11 cellular contexts compared by ENCODE assay signal in the genomic region with DNA sequence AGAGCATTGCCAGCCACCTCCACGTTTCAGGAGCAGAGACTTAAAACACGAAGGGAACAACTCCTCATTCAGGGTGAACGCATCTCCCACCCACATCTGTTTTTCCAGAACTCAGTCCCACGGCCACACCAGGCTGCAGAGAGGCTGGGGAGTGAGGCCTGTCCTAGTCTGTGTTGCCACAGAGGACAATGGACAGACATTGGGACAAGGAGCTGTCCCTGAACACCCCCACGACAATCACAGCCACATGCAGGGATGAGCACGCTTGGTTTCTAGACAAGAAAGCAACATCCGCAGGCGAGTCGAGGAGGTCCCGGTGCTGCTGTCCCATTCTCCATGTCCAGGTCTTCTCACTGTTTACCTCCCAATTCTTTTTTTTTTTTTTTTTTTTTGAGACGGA.
DNase-seq lines count a peak whose midpoint lies in the region; ATAC-seq lines count a peak whose summit lies in the region.
"Had no signal": no experiment of that assay in that cellular context is flagged by ENCODE, and none has a peak within 500 bp of the region (broad histone marks: within the 10 kb centered on the region; RNA-seq: fewer than 3 reads in every experiment).

No MANE protein-coding gene starts in this region.

- no peak overlapping the region for H3K27ac Mint-ChIP-seq in activated T-cell treated with anti-CD3 and anti-CD28 coated beads, Interleukin-2, amount 50 U/mL, for 24 hours
- peak overlapping the region; percentile 21 for H3K27ac Mint-ChIP-seq in activated T-helper 17 cell treated with anti-CD3 and anti-CD28 coated beads, Interleukin-2, amount 50 U/mL, for 72 hours

- peaks cover 75% of the 10 kb centered on the region for H3K36me3 Mint-ChIP-seq in activated T-cell treated with anti-CD3 and anti-CD28 coated beads, Interleukin-2, amount 50 U/mL, for 24 hours (ENCODE audit: low read depth)
- peaks cover 34% of the 10 kb centered on the region for H3K36me3 Mint-ChIP-seq in activated T-helper 17 cell treated with anti-CD3 and anti-CD28 coated beads, Interleukin-2, amount 50 U/mL, for 72 hours (ENCODE audit: low read depth)

- H3K4me1 Mint-ChIP-seq in activated T-cell treated with anti-CD3 and anti-CD28 coated beads, Interleukin-2, amount 50 U/mL, for 24 hours (ENCODE audit: low read depth): peaks cover 14% of the 10 kb centered on the region
- peaks cover 9% of the 10 kb centered on the region for H3K4me1 Mint-ChIP-seq in activated T-helper 17 cell treated with anti-CD3 and anti-CD28 coated beads, Interleukin-2, amount 50 U/mL, for 72 hours

- peak; percentile 7 for DNase-seq in activated T-cell treated with anti-CD3 and anti-CD28 coated beads, Interleukin-2, amount 50 U/mL, for 24 hours
- DNase-seq in activated T-cell treated with anti-CD3 and anti-CD28 coated beads, Interleukin-2, amount 50 U/mL, for 48 hours: no peak
- peak; percentile 30 for DNase-seq in left lobe of liver (ENCODE audit: low spot score)
- peak; percentile 10 for DNase-seq in ureter (ENCODE audit: low spot score)
- DNase-seq in EL: no peak
- DNase-seq: ACHN; CD4-positive, CD25-positive, alpha-beta regulatory T cell; DMS53 had no signal

- H3K4me3 Mint-ChIP-seq in activated T-cell treated with anti-CD3 and anti-CD28 coated beads, Interleukin-2, amount 50 U/mL, for 24 hours: no peak overlapping the region
- no peak overlapping the region for H3K4me3 Mint-ChIP-seq in activated T-helper 17 cell treated with anti-CD3 and anti-CD28 coated beads, Interleukin-2, amount 50 U/mL, for 72 hours
- H3K4me3 Mint-ChIP-seq: CD4-positive, CD25-positive, alpha-beta regulatory T cell had no signal

- H3K27me3 Mint-ChIP-seq in activated T-cell treated with anti-CD3 and anti-CD28 coated beads, Interleukin-2, amount 50 U/mL, for 24 hours: no peaks in the 10 kb centered on the region
- H3K27me3 Mint-ChIP-seq in activated T-helper 17 cell treated with anti-CD3 and anti-CD28 coated beads, Interleukin-2, amount 50 U/mL, for 72 hours: no peaks in the 10 kb centered on the region
- H3K27me3 Mint-ChIP-seq: CD4-positive, CD25-positive, alpha-beta regulatory T cell had no signal

- no peaks in the 10 kb centered on the region for H3K9me3 Mint-ChIP-seq in activated T-cell treated with anti-CD3 and anti-CD28 coated beads, Interleukin-2, amount 50 U/mL, for 24 hours
- no peaks in the 10 kb centered on the region for H3K9me3 Mint-ChIP-seq in activated T-helper 17 cell treated with anti-CD3 and anti-CD28 coated beads, Interleukin-2, amount 50 U/mL, for 72 hours
- H3K9me3 Mint-ChIP-seq: CD4-positive, CD25-positive, alpha-beta regulatory T cell had no signal

- no peak for ATAC-seq in activated T-helper 17 cell treated with anti-CD3 and anti-CD28 coated beads, Interleukin-2, amount 50 U/mL, for 72 hours (replicated peaks)
- no peak for ATAC-seq in left lobe of liver
- ATAC-seq in activated CD4-positive, CD25-positive, alpha-beta regulatory T cell treated with anti-CD3 and anti-CD28 coated beads, Interleukin-2, amount 50 U/mL, for 24 hours: no peak
- ATAC-seq: HepG2 had no signal

Comparison
In these comparisons a context has a peak if more than half of its experiments do, and no peak if none do; other contexts are left out.
1. DNase-seq: peak in activated T-cell treated with anti-CD3 and anti-CD28 coated beads, Interleukin-2, amount 50 U/mL, for 24 hours (single experiment), left lobe of liver (single experiment) and ureter (single experiment); none in activated T-cell treated with anti-CD3 and anti-CD28 coated beads, Interleukin-2, amount 50 U/mL, for 48 hours (0 of 2) and EL (single experiment).